Comparison of ENCODE assay signal across 35 cellular contexts in the genomic region with DNA sequence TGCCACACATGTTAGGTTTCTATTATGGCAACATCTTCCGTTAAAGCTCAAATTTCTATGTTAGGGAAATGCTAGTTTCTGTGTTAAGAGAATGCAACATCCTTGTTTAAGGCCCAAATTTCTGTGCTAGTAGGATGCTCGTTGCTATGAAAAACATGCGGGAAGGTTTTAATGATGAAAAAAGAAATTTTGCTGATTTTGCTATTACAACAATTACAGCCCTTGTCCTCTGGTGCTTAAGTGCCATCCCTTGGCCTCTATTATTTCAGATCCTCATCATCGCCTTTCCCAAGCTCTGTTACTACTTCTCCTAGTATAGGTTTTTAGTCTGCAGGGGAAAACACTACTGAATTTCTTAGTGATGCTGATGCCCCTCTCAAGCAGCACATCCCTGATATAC.
"Had no signal": no experiment of that assay in that cellular context is flagged by ENCODE, and none has a peak within 500 bp of the region (broad histone marks: within the 10 kb centered on the region; RNA-seq: fewer than 3 reads in every experiment).

No MANE protein-coding gene starts in this region.

- DNase-seq: activated effector memory CD4-positive, alpha-beta T cell treated with anti-CD3 and anti-CD28 coated beads, Interleukin-2, amount 50 U/mL, for 16 hours; activated effector memory CD4-positive, alpha-beta T cell treated with Interleukin-2 at 50 U/mL for 16 hours; activated gamma-delta T cell; activated gamma-delta T cell treated with Interleukin-2 at 50 U/mL for 16 hours; activated naive CD4-positive, alpha-beta T cell; activated naive CD4-positive, alpha-beta T cell treated with anti-CD3 and anti-CD28 coated beads for 36 hours; activated naive CD4-positive, alpha-beta T cell treated with anti-CD3 and anti-CD28 coated beads, Interleukin-2, amount 10 ng/mL, durations not matched to agents 7 days and 5 days; activated naive CD4-positive, alpha-beta T cell treated with anti-CD3 and anti-CD28 coated beads, Interleukin-2, amount 50 U/mL, for 16 hours; activated naive CD4-positive, alpha-beta T cell treated with Interleukin-2 at 50 U/mL for 16 hours; activated naive CD8-positive, alpha-beta T cell treated with anti-CD3 and anti-CD28 coated beads for 36 hours; activated naive CD8-positive, alpha-beta T cell treated with anti-CD3 and anti-CD28 coated beads, Interleukin-2, amount 10 ng/mL, durations not matched to agents 7 days and 5 days; activated naive CD8-positive, alpha-beta T cell treated with anti-CD3 and anti-CD28 coated beads, Interleukin-2, amount 50 U/mL, for 24 hours; activated T-cell treated with anti-CD3 and anti-CD28 coated beads for 4 hours; activated T-cell treated with anti-CD3 and anti-CD28 coated beads, Interleukin-2, amount 50 U/mL, for 1 hour; activated T-cell treated with anti-CD3 and anti-CD28 coated beads, Interleukin-2, amount 50 U/mL, for 24 hours; activated T-cell treated with anti-CD3 and anti-CD28 coated beads, Interleukin-2, amount 50 U/mL, for 4 hours; activated T-cell treated with anti-CD3 and anti-CD28 coated beads, Interleukin-2, amount 50 U/mL, for 48 hours; activated T-cell treated with anti-CD3 and anti-CD28 coated beads, Interleukin-2, amount 50 U/mL, for 72 hours; adrenal gland; amniotic stem cell; amygdala; anterior cingulate cortex; aorta; body of pancreas; brain microvascular endothelial cell; caudate nucleus; central memory CD4-positive, alpha-beta T cell; cerebellar nuclear complex had no signal

- H3K27me3 ChIP-seq: adrenal gland, ascending aorta, body of pancreas, brain microvascular endothelial cell, breast epithelium, cardiac muscle cell had no signal

- H3K4me3 ChIP-seq: adrenal gland, ascending aorta, body of pancreas, breast epithelium, cardiac muscle cell had no signal

- FAIRE-seq: astrocyte, bronchial epithelial cell had no signal

- H3K9me3 ChIP-seq: body of pancreas, breast epithelium had no signal

- H3K4me1 ChIP-seq: adrenal gland, ascending aorta, body of pancreas, breast epithelium had no signal

- ATAC-seq: activated naive CD4-positive, alpha-beta T cell treated with anti-CD3 and anti-CD28 coated beads, Interleukin-2, amount 50 U/mL, for 72 hours; activated naive CD8-positive, alpha-beta T cell treated with anti-CD3 and anti-CD28 coated beads, Interleukin-2, amount 50 U/mL, for 24 hours; activated T-cell treated with anti-CD3 and anti-CD28 coated beads, Interleukin-2, amount 50 U/mL, for 4 hours; activated T-cell treated with anti-CD3 and anti-CD28 coated beads, Interleukin-2, amount 50 U/mL, for 72 hours; activated T-helper 17 cell treated with anti-CD3 and anti-CD28 coated beads, Interleukin-2, amount 50 U/mL, for 72 hours; body of pancreas had no signal

- H3K27ac ChIP-seq: adrenal gland, ascending aorta, body of pancreas, brain microvascular endothelial cell, breast epithelium, cardiac muscle cell had no signal

- H3K36me3 ChIP-seq: adrenal gland, ascending aorta, brain microvascular endothelial cell, breast epithelium, cardiac muscle cell had no signal
